ENCODE assay signal across 8 cellular contexts in genomic region chr20:63536997-63537524, GRCh38. TPM values are rescaled to one million over a fixed set of nuclear protein-coding genes. Genes with fewer than 3 reads are reported as not detected.
DNase-seq lines count a peak whose midpoint lies in the region; ATAC-seq and TF ChIP-seq lines count a peak whose summit lies in the region.

Gene PTK6 (minus strand): TSS chr20:63537376. CDS start chr20:63537314, 62 bp downstream.

- H3K9me3 ChIP-seq in BLaER1 treated with 17β-estradiol and CSF1 and Interleukin-3, amounts not matched to agents 10 nM and 100 nM (replicated peaks in 1 of 11) = no peaks in the 10 kb centered on the region

- peaks cover 37% of the 10 kb centered on the region for H3K27me3 Mint-ChIP-seq in dendritic cell treated with granulocyte-macrophage colony-stimulating factor and Interleukin-4, amounts not matched to agents 40 ng/mL and 50 ng/mL, for 4 days
- peaks cover 0 to 2% of the 10 kb centered on the region in 2 donors for H3K27me3 Mint-ChIP-seq in natural killer cell (ENCODE audit: low read depth in 2 of 2)

- H3K4me2 ChIP-seq in BLaER1 treated with 17β-estradiol and CSF1 and Interleukin-3, amounts not matched to agents 10 nM and 100 nM = peak within 1 kb of the TSS; percentile 87 to 99 (median 97)

- peak within 1 kb of the TSS; percentile 62 to 91 (median 79) for H3K27ac ChIP-seq in BLaER1 treated with 17β-estradiol and CSF1 and Interleukin-3, amounts not matched to agents 10 nM and 100 nM

- intact Hi-C loops in dendritic cell treated with granulocyte-macrophage colony-stimulating factor and Interleukin-4, amounts not matched to agents 40 ng/mL and 50 ng/mL, for 4 days (cut with micrococcal nuclease) = loop anchor here (1.0 to 10.0 kb wide), 7 partner anchors 16 to 435 kb away; partner anchors contain the start of genes DNAJC5, GMEB2, PPDPF and UCKL1
- intact Hi-C loops in natural killer cell (cut with micrococcal nuclease) = loop anchor here (5.0 kb wide), 2 partner anchors 120 to 440 kb away; partner anchors contain the start of genes RTEL1 and SAMD10

- peaks cover 13 to 83% (median 75%) of the 10 kb centered on the region in 10 experiments for H3K4me1 ChIP-seq in BLaER1 treated with 17β-estradiol and CSF1 and Interleukin-3, amounts not matched to agents 10 nM and 100 nM

- peak; percentile 53 to 60 for DNase-seq in NOMO-1 (lab: John Stamatoyannopoulos, UW; ENCODE audit: unreplicated experiment in 2 of 2)
- no peak for DNase-seq in natural killer cell
- no peak for DNase-seq in NCI-H82 treated with DMSO at 0.1 percent for 48 hours (lab: John Stamatoyannopoulos, UW; ENCODE audit: unreplicated experiment)

- peaks cover 10 to 58% (median 34%) of the 10 kb centered on the region in 11 experiments; a peak in 20 of 22 replicates for H3K27me3 ChIP-seq in BLaER1 treated with 17β-estradiol and CSF1 and Interleukin-3, amounts not matched to agents 10 nM and 100 nM

- H3K4me1 Mint-ChIP-seq in dendritic cell treated with granulocyte-macrophage colony-stimulating factor and Interleukin-4, amounts not matched to agents 40 ng/mL and 50 ng/mL, for 4 days (ENCODE audit: low read depth) = peaks cover 27% of the 10 kb centered on the region
- peaks cover 0 to 20% of the 10 kb centered on the region in 2 donors for H3K4me1 Mint-ChIP-seq in natural killer cell

- H3K9ac ChIP-seq in BLaER1 treated with 17β-estradiol and CSF1 and Interleukin-3, amounts not matched to agents 10 nM and 100 nM = peak within 1 kb of the TSS; percentile 59 to 84 (median 75)

- peaks cover 0 to 49% (median 10%) of the 10 kb centered on the region in 11 experiments; a peak in 8 of 22 replicates for H4K20me1 ChIP-seq in BLaER1 treated with 17β-estradiol and CSF1 and Interleukin-3, amounts not matched to agents 10 nM and 100 nM

- H3K36me3 Mint-ChIP-seq in dendritic cell treated with granulocyte-macrophage colony-stimulating factor and Interleukin-4, amounts not matched to agents 40 ng/mL and 50 ng/mL, for 4 days (ENCODE audit: low read depth) = peaks cover 8% of the 10 kb centered on the region
- H3K36me3 Mint-ChIP-seq in natural killer cell = no peaks in the 10 kb centered on the region

- H3K27ac Mint-ChIP-seq in dendritic cell treated with granulocyte-macrophage colony-stimulating factor and Interleukin-4, amounts not matched to agents 40 ng/mL and 50 ng/mL, for 4 days = peak within 1 kb of the TSS; percentile 94
- peak within 1 kb of the TSS; percentile 77 to 91 for H3K27ac Mint-ChIP-seq in natural killer cell

- H3K4me3 ChIP-seq in BLaER1 treated with 17β-estradiol and CSF1 and Interleukin-3, amounts not matched to agents 10 nM and 100 nM = peak within 1 kb of the TSS; percentile 42 to 72 (median 56)

- H3K36me3 ChIP-seq in BLaER1 treated with 17β-estradiol and CSF1 and Interleukin-3, amounts not matched to agents 10 nM and 100 nM = no peaks in the 10 kb centered on the region

- ATAC-seq in GM21423 (IDR thresholded peaks at IDR 0.05; ENCODE audit: unreplicated experiment) (peak; percentile 8), natural killer cell (peak in 1 of 3 donors; percentile 2), HG02763 (IDR thresholded peaks at IDR 0.05; ENCODE audit: unreplicated experiment) (no peak), GM18870 (IDR thresholded peaks at IDR 0.05; ENCODE audit: unreplicated experiment) (no peak)

- H3K4me3 Mint-ChIP-seq in dendritic cell treated with granulocyte-macrophage colony-stimulating factor and Interleukin-4, amounts not matched to agents 40 ng/mL and 50 ng/mL, for 4 days = peak within 1 kb of the TSS; percentile 83
- H3K4me3 Mint-ChIP-seq in natural killer cell = peak within 1 kb of the TSS; percentile 80

- no peaks in the 10 kb centered on the region for H3K9me3 Mint-ChIP-seq in dendritic cell treated with granulocyte-macrophage colony-stimulating factor and Interleukin-4, amounts not matched to agents 40 ng/mL and 50 ng/mL, for 4 days
- no peaks in the 10 kb centered on the region for H3K9me3 Mint-ChIP-seq in natural killer cell

- no peak for TF ChIP-seq CTCF in natural killer cell (IDR thresholded peaks at IDR 0.05)

RNA-seq across cellular contexts. Expression of gene PTK6, which starts in this region (rescaled TPM):
- under 1 TPM in 2 of 3 donors, not detected in 1; 0.16 to 0.48 TPM for total RNA-seq in natural killer cell

Comparison
In these comparisons a context has a peak if more than half of its experiments do, and no peak if none do; other contexts are left out.
1. DNase-seq: peak in NOMO-1 (2 of 2); none in natural killer cell (single experiment) and NCI-H82 treated with DMSO at 0.1 percent for 48 hours (single experiment).